In the genomic region with DNA sequence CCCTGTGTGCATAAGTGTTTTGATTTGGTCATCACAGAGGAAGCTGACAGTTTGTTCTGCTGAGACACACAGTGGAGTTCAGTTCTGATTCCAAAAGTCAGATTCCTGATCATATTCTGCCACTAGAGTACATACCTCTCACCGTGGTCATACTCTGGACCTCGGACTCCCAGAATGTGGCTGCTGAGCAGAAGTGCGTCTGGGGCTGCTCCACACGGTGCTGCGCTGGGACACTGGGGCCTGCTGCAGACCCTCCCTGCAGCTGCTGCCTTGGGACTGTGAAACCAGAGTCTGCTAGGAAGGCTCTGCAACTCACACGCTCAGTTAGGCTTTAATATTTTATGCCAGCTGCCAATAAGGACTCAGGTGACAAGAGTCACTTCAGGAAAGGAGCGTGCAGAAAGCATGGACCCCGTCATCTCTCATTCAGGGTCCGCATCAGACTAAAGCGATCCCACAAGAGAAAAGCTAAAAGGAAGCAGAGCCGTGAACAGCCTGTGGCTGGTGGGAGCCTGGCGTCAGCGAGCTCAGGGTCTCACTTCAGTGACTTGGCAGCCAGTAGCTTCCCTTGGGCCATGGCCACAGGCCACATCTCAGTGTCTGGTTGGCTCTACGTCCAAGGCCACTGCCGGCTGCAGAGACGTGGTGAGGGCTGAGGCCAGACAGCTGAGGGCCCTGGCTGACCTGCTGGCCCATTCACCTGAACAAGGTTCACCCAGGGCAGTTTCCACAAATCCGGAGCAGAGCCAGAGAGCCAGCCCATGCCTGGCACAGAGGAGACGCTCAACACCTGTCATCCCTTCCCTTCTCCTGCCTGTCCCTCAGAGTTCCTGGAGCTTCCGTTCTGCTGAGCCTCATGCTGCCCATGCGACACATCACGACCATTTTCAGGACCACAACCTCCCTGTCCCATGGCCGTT, we compare ENCODE assay signal across 1 cellular context.
TF ChIP-seq lines count a peak whose summit lies in the region.

No MANE protein-coding gene starts in this region.

TF ChIP-seq in IMR-90, 13 proteins besides CTCF, POLR2A, EP300 and RAD21:
- TF ChIP-seq MAZ (IDR thresholded peaks at IDR 0.05; ENCODE audit: borderline replicate concordance, low read depth, low read length) (no peak), NFE2L2 (IDR thresholded peaks at IDR 0.05; ENCODE audit: low read depth, low read length) (no peak), BHLHE40 (IDR thresholded peaks at IDR 0.05; ENCODE audit: low read depth, low read length) (no peak)
